In the genomic region with DNA sequence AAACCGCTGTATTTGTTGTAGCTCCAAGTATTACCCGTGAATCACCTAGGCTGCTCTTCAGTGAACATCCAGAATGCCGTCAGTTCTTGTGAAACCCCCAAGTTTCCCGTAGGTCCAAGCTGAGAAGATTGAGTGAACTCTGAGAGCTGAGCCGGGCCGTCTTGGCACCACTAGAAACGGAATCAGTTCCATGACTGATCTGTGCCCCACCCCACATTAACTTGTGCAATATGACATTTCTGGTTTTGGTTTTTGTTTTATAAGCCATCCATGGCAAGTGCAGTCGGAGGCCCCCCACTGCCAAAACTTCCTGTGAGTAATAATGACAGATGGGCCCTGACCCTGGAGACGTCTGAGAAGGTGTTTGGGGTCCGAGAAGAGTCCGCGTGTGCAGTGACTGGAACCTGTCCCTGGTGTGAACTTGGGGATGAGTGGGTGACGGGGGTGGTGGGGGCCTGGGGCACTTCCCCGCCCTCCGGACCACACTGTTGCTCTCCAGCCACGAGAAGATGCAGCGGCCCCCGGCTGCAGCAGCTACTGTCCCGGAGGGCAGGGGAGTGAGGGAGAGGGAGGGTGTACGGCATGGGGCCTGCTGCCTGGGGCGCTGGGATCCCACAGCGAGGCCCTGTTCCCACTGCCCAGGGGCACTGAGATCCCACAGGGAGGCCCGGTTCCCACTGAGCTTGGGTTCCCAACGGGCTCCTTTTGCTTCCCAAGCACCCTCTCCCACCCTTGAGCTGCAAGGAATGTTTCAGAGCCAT, we compare ENCODE assay signal across 14 cellular contexts. TPM values are rescaled to one million over a fixed set of nuclear protein-coding genes. Genes with fewer than 3 reads are reported as not detected.
DNase-seq lines count a peak whose midpoint lies in the region; ATAC-seq, FAIRE-seq and TF ChIP-seq lines count a peak whose summit lies in the region.
"Had no signal": no experiment of that assay in that cellular context is flagged by ENCODE, and none has a peak within 500 bp of the region (broad histone marks: within the 10 kb centered on the region; RNA-seq: fewer than 3 reads in every experiment).

No MANE protein-coding gene starts in this region.

- H3K9me2 ChIP-seq in Karpas-422 (replicated peaks; ENCODE audit: insufficient read depth, low read length) = no peaks in the 10 kb centered on the region

- no peak overlapping the region for H3K4me3 Mint-ChIP-seq in CD4-positive, CD25-positive, alpha-beta regulatory T cell
- no peak overlapping the region for H3K4me3 Mint-ChIP-seq in endodermal cell
- H3K4me3 Mint-ChIP-seq: immature natural killer cell had no signal

- H3K36me3 Mint-ChIP-seq in CD4-positive, CD25-positive, alpha-beta regulatory T cell = peaks cover 29% of the 10 kb centered on the region
- peaks cover 43% of the 10 kb centered on the region for H3K36me3 Mint-ChIP-seq in endodermal cell (ENCODE audit: low read depth)

- DNase-seq in CD4-positive, CD25-positive, alpha-beta regulatory T cell = no peak
- peak; percentile 65 for DNase-seq in GM19239 (ENCODE audit: insufficient read length, low spot score)
- DNase-seq in endodermal cell = no peak
- no peak for DNase-seq in Karpas-422
- no peak for DNase-seq in body of pancreas
- no peak for DNase-seq in dorsolateral prefrontal cortex
- DNase-seq: adrenal gland, immature natural killer cell had no signal

- H3K79me2 ChIP-seq in Karpas-422 (ENCODE audit: low read length) = peaks cover 95% of the 10 kb centered on the region

- TF ChIP-seq POLR2A in body of pancreas (IDR thresholded peaks at IDR 0.05) = no peak

- H3K4me3 ChIP-seq in CD4-positive, CD25-positive, alpha-beta regulatory T cell (ENCODE audit: low read depth, low read length) = no peak overlapping the region
- H3K4me3 ChIP-seq in endodermal cell (ENCODE audit: low read length) = no peak overlapping the region
- H3K4me3 ChIP-seq in Karpas-422 (ENCODE audit: low read length) = no peak overlapping the region
- H3K4me3 ChIP-seq in body of pancreas = no peak overlapping the region
- H3K4me3 ChIP-seq in dorsolateral prefrontal cortex = no peak overlapping the region
- H3K4me3 ChIP-seq: adrenal gland, SJSA1, skin epidermis, vagina had no signal

- TF ChIP-seq CTCF in endodermal cell (conservative IDR thresholded peaks at IDR 0.05) (no peak), body of pancreas (IDR thresholded peaks at IDR 0.05) (no peak), dorsolateral prefrontal cortex (IDR thresholded peaks at IDR 0.05 in 54 of 56, conservative IDR thresholded peaks at IDR 0.05 in 2 of 56; ENCODE audit: low read depth in 1 of 56, partially characterized antibody in 56 of 56) (no peak)

- H3K9me3 Mint-ChIP-seq in CD4-positive, CD25-positive, alpha-beta regulatory T cell = no peaks in the 10 kb centered on the region
- H3K9me3 Mint-ChIP-seq in endodermal cell = no peaks in the 10 kb centered on the region
- H3K9me3 Mint-ChIP-seq: immature natural killer cell had no signal

- peaks cover 0 to 38% (median 8%) of the 10 kb centered on the region in 4 donors for H3K4me1 Mint-ChIP-seq in CD4-positive, CD25-positive, alpha-beta regulatory T cell
- H3K4me1 Mint-ChIP-seq in endodermal cell = no peaks in the 10 kb centered on the region

- H3K27me3 ChIP-seq in CD4-positive, CD25-positive, alpha-beta regulatory T cell (ENCODE audit: control insufficient read depth, insufficient read depth, low read length) = no peaks in the 10 kb centered on the region
- H3K27me3 ChIP-seq in endodermal cell (ENCODE audit: control insufficient read depth, insufficient read depth, low read length, poor library complexity, severe bottlenecking) (no peaks in the 10 kb centered on the region), Karpas-422 (ENCODE audit: low read length) (no peaks in the 10 kb centered on the region), body of pancreas (no peaks in the 10 kb centered on the region), dorsolateral prefrontal cortex (peaks cover 0 to 12% (median 0%) of the 10 kb centered on the region in 45 donors)
- H3K27me3 ChIP-seq: adrenal gland, SJSA1, vagina had no signal

- no peak overlapping the region for H2AFZ ChIP-seq in Karpas-422 (ENCODE audit: low read length)

- H3K27ac ChIP-seq in CD4-positive, CD25-positive, alpha-beta regulatory T cell (ENCODE audit: insufficient read depth, low read length, poor library complexity, severe bottlenecking) = no peak overlapping the region
- H3K27ac ChIP-seq in endodermal cell (ENCODE audit: low read depth, low read length) = no peak overlapping the region
- H3K27ac ChIP-seq in Karpas-422 (ENCODE audit: low read length) = no peak overlapping the region
- no peak overlapping the region for H3K27ac ChIP-seq in body of pancreas
- H3K27ac ChIP-seq in dorsolateral prefrontal cortex = no peak overlapping the region
- H3K27ac ChIP-seq: SJSA1, vagina had no signal

- no peak for ATAC-seq in CD4-positive, CD25-positive, alpha-beta regulatory T cell (ENCODE audit: low read depth in 2 of 2)
- ATAC-seq in HG03135 (IDR thresholded peaks at IDR 0.05; ENCODE audit: unreplicated experiment) (peak; percentile 68), GM18873 (IDR thresholded peaks at IDR 0.05; ENCODE audit: low FRiP score, unreplicated experiment) (no peak), body of pancreas (no peak)

- H3K4me2 ChIP-seq in Karpas-422 (ENCODE audit: low read depth, low read length, poor library complexity, severe bottlenecking) = no peak overlapping the region

- no peaks in the 10 kb centered on the region for H3K4me1 ChIP-seq in CD4-positive, CD25-positive, alpha-beta regulatory T cell (ENCODE audit: control insufficient read depth, insufficient read depth, low read length, poor library complexity, severe bottlenecking)
- H3K4me1 ChIP-seq in endodermal cell (ENCODE audit: control insufficient read depth, insufficient read depth, low read length) (no peaks in the 10 kb centered on the region), Karpas-422 (ENCODE audit: low read length) (no peaks in the 10 kb centered on the region), body of pancreas (no peaks in the 10 kb centered on the region)
- H3K4me1 ChIP-seq: SJSA1 had no signal

- whole genome bisulfite sequencing in endodermal cell (ENCODE audit: insufficient coverage in 1 of 2, insufficient read length in 1 of 2), 2 experiments = 91 to 93% methylated on average over 11 to 24 of the region's 24 CpGs
- 87 to 93% methylated on average over 21 to 24 of the region's 24 CpGs for WGBS in body of pancreas, 2 donors

- no peak overlapping the region for H3K9ac ChIP-seq in endodermal cell (ENCODE audit: extremely low read depth, low read length, poor library complexity, severe bottlenecking)
- no peak overlapping the region for H3K9ac ChIP-seq in Karpas-422 (ENCODE audit: low read length)

- peaks cover 73% of the 10 kb centered on the region for H4K20me1 ChIP-seq in Karpas-422 (ENCODE audit: insufficient read depth, low read depth, low read length)

- H3K27me3 Mint-ChIP-seq in CD4-positive, CD25-positive, alpha-beta regulatory T cell = no peaks in the 10 kb centered on the region
- H3K27me3 Mint-ChIP-seq in endodermal cell (ENCODE audit: insufficient read depth) = no peaks in the 10 kb centered on the region

- peak; percentile 59 for FAIRE-seq in GM19239 (lab: Jason Lieb, UNC)
- FAIRE-seq: G401.6 had no signal

- peaks cover 19% of the 10 kb centered on the region for H3K36me3 ChIP-seq in CD4-positive, CD25-positive, alpha-beta regulatory T cell (ENCODE audit: control insufficient read depth, insufficient read depth, low read length)
- no peaks in the 10 kb centered on the region for H3K36me3 ChIP-seq in endodermal cell (ENCODE audit: control insufficient read depth, insufficient read depth, low read length)
- 0 out of 2 replicates have a peak, but pooled peaks cover 4% of the 10 kb centered on the region for H3K36me3 ChIP-seq in Karpas-422 (ENCODE audit: insufficient read depth, low read length)
- no peaks in the 10 kb centered on the region for H3K36me3 ChIP-seq in body of pancreas (replicated peaks in 1 of 2; ENCODE audit: insufficient read depth in 1 of 2, low read depth in 2 of 2)
- H3K36me3 ChIP-seq: adrenal gland, SJSA1, vagina had no signal

- H3K9me3 ChIP-seq in CD4-positive, CD25-positive, alpha-beta regulatory T cell (ENCODE audit: control insufficient read depth in 2 of 2, low read length in 2 of 2) = no peaks in the 10 kb centered on the region
- H3K9me3 ChIP-seq in endodermal cell (ENCODE audit: control insufficient read depth, low read length) = no peaks in the 10 kb centered on the region
- H3K9me3 ChIP-seq in Karpas-422 (ENCODE audit: low read length) = no peaks in the 10 kb centered on the region
- H3K9me3 ChIP-seq in body of pancreas = no peaks in the 10 kb centered on the region
- H3K9me3 ChIP-seq: adrenal gland, SJSA1, vagina had no signal

- intact Hi-C loops in body of pancreas (cut with DNase I) = no loop called here
- intact Hi-C loops in dorsolateral prefrontal cortex (cut with DNase I) = no loop called here

- peak overlapping the region in 2 of 3 donors; percentile 31 to 43 for H3K27ac Mint-ChIP-seq in CD4-positive, CD25-positive, alpha-beta regulatory T cell
- H3K27ac Mint-ChIP-seq in endodermal cell = peak overlapping the region; percentile 52
- H3K27ac Mint-ChIP-seq: immature natural killer cell had no signal

RNA-seq across cellular contexts. Expression of a gene that starts 26.5 kb away (rescaled TPM):
- total RNA-seq in CD4-positive, CD25-positive, alpha-beta regulatory T cell = 64.7 TPM
- 10 to 100 TPM; 13.1 to 23.8 (median 19.2) TPM for polyA plus RNA-seq in CD4-positive, CD25-positive, alpha-beta regulatory T cell
- total RNA-seq in endodermal cell = 10 to 100 TPM; 23.4 to 32.5 TPM
- 10.9 TPM for polyA plus RNA-seq in endodermal cell (2013, experiment 1 of 2)
- 11.1 TPM for polyA plus RNA-seq in endodermal cell (2013, experiment 2 of 2)
- total RNA-seq in Karpas-422 (2014; rRNA removed; shearing (Covaris generic); ENCODE audit: low replicate concordance) = 42.9 and 46.1 TPM in 2 replicates
- total RNA-seq in body of pancreas = 1 to 10 TPM; 5.2 to 5.9 TPM
- total RNA-seq in dorsolateral prefrontal cortex = 10 to 100 TPM in 17 of 120 experiments, 1 to 10 TPM in 103; 1.9 to 17.4 (median 6.1) TPM
